In the genomic region with DNA sequence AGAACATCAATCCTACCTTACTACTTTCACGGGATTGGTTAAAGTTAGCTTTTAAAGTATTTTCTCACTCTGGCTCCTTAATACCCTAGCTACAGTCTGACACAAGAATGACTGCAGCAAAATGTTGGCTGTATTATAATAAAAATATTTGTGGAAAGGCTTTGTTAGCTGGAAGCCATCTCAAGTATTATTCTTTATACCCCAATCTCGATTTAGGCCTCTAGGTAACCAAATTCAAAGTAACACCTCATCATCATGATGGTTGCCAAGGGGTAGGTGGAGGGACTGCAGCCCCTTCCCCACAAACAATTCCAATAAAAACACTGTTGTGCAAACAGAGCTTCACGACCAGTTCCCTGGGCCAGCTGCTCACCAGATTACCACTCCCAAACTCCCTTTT, we compare ENCODE assay signal across 8 cellular contexts. TPM values are rescaled to one million over a fixed set of nuclear protein-coding genes. Genes with fewer than 3 reads are reported as not detected.
DNase-seq lines count a peak whose midpoint lies in the region; ATAC-seq and TF ChIP-seq lines count a peak whose summit lies in the region.

No MANE protein-coding gene starts in this region.

- CTCF ChIA-PET in HEK293T (lab: Yijun Ruan, JAX): interaction anchor here (1.0 to 1.9 kb wide), 2 partner anchors 15 to 63 kb away, joined by 4 to 9 read pairs; partner anchors contain the start of genes C3orf33 and SLC33A1

- H3K27me3 Mint-ChIP-seq in nephron progenitor cell (ENCODE audit: low read depth, poor library complexity): no peaks in the 10 kb centered on the region

- H3K27ac Mint-ChIP-seq in nephron progenitor cell: peak overlapping the region; percentile 99

- peak overlapping the region; percentile 86 for H3K4me3 Mint-ChIP-seq in nephron progenitor cell

- TF ChIP-seq CTCF in BE2C (IDR thresholded peaks at IDR 0.05; ENCODE audit: low read depth, low read length): no peak
- TF ChIP-seq CTCF in coronary artery (IDR thresholded peaks at IDR 0.05): no peak
- TF ChIP-seq CTCF in nephron progenitor cell (IDR thresholded peaks at IDR 0.05): no peak

- no peaks in the 10 kb centered on the region for H3K27me3 ChIP-seq in BE2C

- peaks cover 34% of the 10 kb centered on the region for H3K4me1 Mint-ChIP-seq in nephron progenitor cell

- DNase-seq in BE2C: no peak
- no peak for DNase-seq in coronary artery (ENCODE audit: low spot score)
- no peak for DNase-seq in nephron progenitor cell
- no peak for DNase-seq in HEK293T (ENCODE audit: extremely low spot score)
- no peak for DNase-seq in EL

- peaks cover 17% of the 10 kb centered on the region for H3K36me3 Mint-ChIP-seq in nephron progenitor cell (ENCODE audit: low read depth)

- H3K4me1 ChIP-seq in BE2C: peaks cover 6% of the 10 kb centered on the region; the same call in 1 of the 2 replicates

- H3K4me3 ChIP-seq in BE2C (ENCODE audit: low read depth, low read length): peak overlapping the region; percentile 65
- peak overlapping the region; percentile 88 for H3K4me3 ChIP-seq in coronary artery

- H3K36me3 ChIP-seq in BE2C: peaks cover 6% of the 10 kb centered on the region; the same call in 1 of the 2 replicates
- H3K36me3 ChIP-seq in KOPT-K1 (ENCODE audit: insufficient read depth, low read length): no peaks in the 10 kb centered on the region

- H3K27ac ChIP-seq in KOPT-K1 (ENCODE audit: low read depth, low read length, poor library complexity, severe bottlenecking) (peak overlapping the region; percentile 96), coronary artery (peak overlapping the region; percentile 96 to 97)

- no peaks in the 10 kb centered on the region for H3K9me3 Mint-ChIP-seq in nephron progenitor cell

- ATAC-seq in HG03196 (IDR thresholded peaks at IDR 0.05; ENCODE audit: unreplicated experiment) (no peak), HG03565 (IDR thresholded peaks at IDR 0.05; ENCODE audit: unreplicated experiment) (no peak)

- POLR2A ChIA-PET in HEK293T (lab: Yijun Ruan, JAX): interaction anchor here (1.0 to 2.0 kb wide), 5 partner anchors 16 to 125 kb away, joined by 3 to 12 read pairs (median 3); partner anchors contain the start of genes C3orf33, PLCH1 and SLC33A1

- H3K9me3 ChIP-seq in BE2C (no peaks in the 10 kb centered on the region), KOPT-K1 (ENCODE audit: insufficient read depth, low read length, poor library complexity, severe bottlenecking) (no peaks in the 10 kb centered on the region)

TF ChIP-seq in HEK293T, 16 proteins besides CTCF, POLR2A, EP300 and RAD21:
- TF ChIP-seq SP1 (IDR thresholded peaks at IDR 0.05) (no peak), LEF1 (IDR thresholded peaks at IDR 0.05; ENCODE audit: borderline replicate concordance) (no peak), NFRKB (IDR thresholded peaks at IDR 0.05) (no peak), L3MBTL2 (conservative IDR thresholded peaks at IDR 0.05) (no peak), ARNT (IDR thresholded peaks at IDR 0.05) (no peak), TARDBP (IDR thresholded peaks at IDR 0.05) (no peak), PKNOX1 (IDR thresholded peaks at IDR 0.05) (no peak), BHLHE40 (IDR thresholded peaks at IDR 0.05; ENCODE audit: borderline replicate concordance) (no peak), FOXA1 (IDR thresholded peaks at IDR 0.05) (no peak), FOXK2 (IDR thresholded peaks at IDR 0.05) (no peak), ZNF384 (IDR thresholded peaks at IDR 0.05) (no peak), CTBP1 (IDR thresholded peaks at IDR 0.05; ENCODE audit: borderline replicate concordance) (no peak), ELF4 (IDR thresholded peaks at IDR 0.05) (no peak), HDGF (IDR thresholded peaks at IDR 0.05; ENCODE audit: borderline replicate concordance) (no peak), SUZ12 (IDR thresholded peaks at IDR 0.05) (no peak), FOXM1 (IDR thresholded peaks at IDR 0.05; ENCODE audit: borderline replicate concordance) (no peak)

RNA-seq across cellular contexts. Expression of gene GMPS, which starts 0.8 kb away (rescaled TPM):
- polyA plus RNA-seq in BE2C (2012; ENCODE audit: insufficient read depth, insufficient read length, low read depth): 18.0 TPM

RNA-seq across cellular contexts. Expression of gene SLC33A1, which starts 15.4 kb away (rescaled TPM):
- 24.0 TPM for polyA plus RNA-seq in BE2C (2012; ENCODE audit: insufficient read depth, insufficient read length, low read depth)
